ENCODE assay signal across 8 cellular contexts in the genomic region with DNA sequence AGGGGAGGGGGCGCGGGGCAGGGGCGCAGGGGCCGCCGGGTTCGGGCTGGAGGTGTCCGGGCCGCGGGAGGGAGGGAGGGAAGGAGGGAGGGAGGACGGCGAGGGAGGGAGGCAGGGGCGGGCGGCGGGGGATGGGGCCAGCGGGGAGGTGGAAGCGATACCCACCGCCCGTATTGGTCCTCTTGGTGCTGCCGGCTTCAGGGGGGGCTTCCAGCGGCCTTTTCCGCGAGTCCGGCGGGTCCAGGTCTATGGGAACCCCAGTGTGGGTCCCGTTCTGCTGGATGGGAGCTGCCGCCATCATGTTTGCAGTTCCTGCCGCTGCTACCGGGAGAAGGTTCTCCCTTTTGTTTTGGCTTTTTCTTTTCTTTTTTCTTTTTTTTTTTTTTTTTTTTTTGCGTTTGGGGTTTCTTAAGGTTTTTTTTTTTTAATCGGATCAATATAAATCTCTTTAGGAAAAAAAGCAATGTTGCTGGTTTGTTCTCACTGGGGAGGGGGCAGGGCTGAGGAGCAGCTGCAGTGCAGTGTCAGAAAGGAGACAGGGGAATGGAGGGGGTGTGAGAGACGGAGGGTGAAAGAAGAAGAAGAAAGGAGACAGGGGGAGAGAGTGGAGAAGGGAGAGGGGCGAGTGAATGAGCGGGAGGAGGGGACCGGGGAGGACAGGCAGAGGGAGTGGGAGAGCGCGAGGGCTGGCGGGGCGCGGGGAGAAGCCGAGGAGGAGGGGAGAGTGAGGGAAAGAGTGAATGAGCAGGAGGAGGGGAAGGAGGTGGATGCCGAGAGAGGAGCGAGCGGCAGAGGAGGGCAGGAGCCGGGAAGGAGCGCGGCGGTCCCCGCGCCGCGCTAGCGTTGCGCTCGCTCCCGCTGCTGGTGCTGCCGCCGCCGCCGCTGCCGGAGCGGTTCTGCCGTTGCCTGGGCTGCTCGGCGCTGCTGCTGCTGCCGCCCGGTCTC. TPM values are rescaled to one million over a fixed set of nuclear protein-coding genes. Genes with fewer than 3 reads are reported as not detected.
A peak's percentile ranks its signal among the peaks of the same experiment; 100 is the strongest.
DNase-seq lines count a peak whose midpoint lies in the region; ATAC-seq, FAIRE-seq and TF ChIP-seq lines count a peak whose summit lies in the region.

A gene with protein sequence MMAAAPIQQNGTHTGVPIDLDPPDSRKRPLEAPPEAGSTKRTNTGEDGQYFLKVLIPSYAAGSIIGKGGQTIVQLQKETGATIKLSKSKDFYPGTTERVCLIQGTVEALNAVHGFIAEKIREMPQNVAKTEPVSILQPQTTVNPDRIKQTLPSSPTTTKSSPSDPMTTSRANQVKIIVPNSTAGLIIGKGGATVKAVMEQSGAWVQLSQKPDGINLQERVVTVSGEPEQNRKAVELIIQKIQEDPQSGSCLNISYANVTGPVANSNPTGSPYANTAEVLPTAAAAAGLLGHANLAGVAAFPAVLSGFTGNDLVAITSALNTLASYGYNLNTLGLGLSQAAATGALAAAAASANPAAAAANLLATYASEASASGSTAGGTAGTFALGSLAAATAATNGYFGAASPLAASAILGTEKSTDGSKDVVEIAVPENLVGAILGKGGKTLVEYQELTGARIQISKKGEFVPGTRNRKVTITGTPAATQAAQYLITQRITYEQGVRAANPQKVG (minus strand): TSS at position 898 of the 945 bp plus-strand sequence. CDS start 597 bp downstream, at position 301.

- no peak for FAIRE-seq in frontal cortex (lab: Jason Lieb, UNC)

- TF ChIP-seq CTCF in BJ (IDR thresholded peaks at IDR 0.05; ENCODE audit: insufficient read depth, low read depth, low read length) (no peak), nephron progenitor cell (IDR thresholded peaks at IDR 0.05) (no peak)

- peak within 1 kb of the TSS; percentile 30 for H3K4me3 ChIP-seq in BJ (ENCODE audit: low read depth, low read length)

- peaks cover 2% of the 10 kb centered on the region for H3K4me1 Mint-ChIP-seq in T-helper 2 cell treated with Interferon-gamma antibody and Interleukin-4, amounts not matched to agents 5 μg/mL and 100 μg/mL, for 36 hours (ENCODE audit: low read depth)
- H3K4me1 Mint-ChIP-seq in nephron progenitor cell: peaks cover 36% of the 10 kb centered on the region
- no peaks in the 10 kb centered on the region for H3K4me1 Mint-ChIP-seq in effector memory CD8-positive, alpha-beta T cell (ENCODE audit: low read depth in 2 of 2)

- no peaks in the 10 kb centered on the region for H3K36me3 Mint-ChIP-seq in T-helper 2 cell treated with Interferon-gamma antibody and Interleukin-4, amounts not matched to agents 5 μg/mL and 100 μg/mL, for 36 hours (ENCODE audit: low read depth)
- H3K36me3 Mint-ChIP-seq in nephron progenitor cell (ENCODE audit: low read depth): no peaks in the 10 kb centered on the region
- H3K36me3 Mint-ChIP-seq in effector memory CD8-positive, alpha-beta T cell (ENCODE audit: insufficient read depth): no peaks in the 10 kb centered on the region

- POLR2A ChIA-PET in BJ (lab: Charles Lee): no interaction called here

- no peak for ATAC-seq in GM21360 (IDR thresholded peaks at IDR 0.05; ENCODE audit: unreplicated experiment)
- ATAC-seq in HG03196 (IDR thresholded peaks at IDR 0.05; ENCODE audit: unreplicated experiment): no peak
- no peak for ATAC-seq in effector memory CD8-positive, alpha-beta T cell (replicated peaks)

- H3K36me3 ChIP-seq in BJ (ENCODE audit: control insufficient read depth, insufficient read depth, low read length): no peaks in the 10 kb centered on the region

- H3K27me3 ChIP-seq in BJ (ENCODE audit: control insufficient read depth, insufficient read depth, low read length): peaks cover 4% of the 10 kb centered on the region

- DNase-seq in BJ (ENCODE audit: low read depth) (no peak), HK-2 (ENCODE audit: unreplicated experiment) (peak; percentile 36), frontal cortex (ENCODE audit: low spot score in 2 of 2) (peak; percentile 12 to 48), nephron progenitor cell (peak; percentile 54)
- no peak for DNase-seq in T-helper 2 cell treated with Interferon-gamma antibody and Interleukin-4, amounts not matched to agents 5 μg/mL and 100 μg/mL, for 36 hours (ENCODE audit: low spot score)
- no peak for DNase-seq in effector memory CD8-positive, alpha-beta T cell

- H3K4me3 Mint-ChIP-seq in T-helper 2 cell treated with Interferon-gamma antibody and Interleukin-4, amounts not matched to agents 5 μg/mL and 100 μg/mL, for 36 hours: peak within 1 kb of the TSS; percentile 51
- H3K4me3 Mint-ChIP-seq in nephron progenitor cell: peak within 1 kb of the TSS; percentile 100
- peak within 1 kb of the TSS in 1 of 2 donors; percentile 19 for H3K4me3 Mint-ChIP-seq in effector memory CD8-positive, alpha-beta T cell

- CTCF ChIA-PET in BJ (lab: Yijun Ruan, JAX): no interaction called here

- H3K27me3 Mint-ChIP-seq in T-helper 2 cell treated with Interferon-gamma antibody and Interleukin-4, amounts not matched to agents 5 μg/mL and 100 μg/mL, for 36 hours (ENCODE audit: low read depth): peaks cover 21% of the 10 kb centered on the region
- H3K27me3 Mint-ChIP-seq in nephron progenitor cell (ENCODE audit: low read depth, poor library complexity): peaks cover 13% of the 10 kb centered on the region
- peaks cover 0 to 6% of the 10 kb centered on the region in 2 donors for H3K27me3 Mint-ChIP-seq in effector memory CD8-positive, alpha-beta T cell

- H3K27ac Mint-ChIP-seq in T-helper 2 cell treated with Interferon-gamma antibody and Interleukin-4, amounts not matched to agents 5 μg/mL and 100 μg/mL, for 36 hours: no peak within 1 kb of the TSS
- H3K27ac Mint-ChIP-seq in nephron progenitor cell: peak within 1 kb of the TSS; percentile 92
- no peak within 1 kb of the TSS for H3K27ac Mint-ChIP-seq in effector memory CD8-positive, alpha-beta T cell

- no peaks in the 10 kb centered on the region for H3K9me3 Mint-ChIP-seq in T-helper 2 cell treated with Interferon-gamma antibody and Interleukin-4, amounts not matched to agents 5 μg/mL and 100 μg/mL, for 36 hours
- H3K9me3 Mint-ChIP-seq in nephron progenitor cell: no peaks in the 10 kb centered on the region
- peaks cover 0 to 6% of the 10 kb centered on the region in 2 donors for H3K9me3 Mint-ChIP-seq in effector memory CD8-positive, alpha-beta T cell

RNA-seq across cellular contexts. Expression of the gene that starts here (rescaled TPM):
- 0.10 TPM in 1 of 2 replicates, not detected in the other for polyA plus RNA-seq in BJ (2011; rRNA removed)
- 0.15 and 0.47 TPM in 2 replicates for polyA minus RNA-seq in BJ (2011; rRNA and poly(A)+ RNA removed)
- total RNA-seq in frontal cortex: 34.6 TPM

Comparison
In these comparisons a context has a peak if more than half of its experiments do, and no peak if none do; other contexts are left out.
1. DNase-seq: peak in HK-2 (single experiment), frontal cortex (2 of 2) and nephron progenitor cell (single experiment); none in BJ (single experiment), T-helper 2 cell treated with Interferon-gamma antibody and Interleukin-4, amounts not matched to agents 5 μg/mL and 100 μg/mL, for 36 hours (single experiment) and effector memory CD8-positive, alpha-beta T cell (0 of 3).